ENCODE assay signal across 8 cellular contexts in genomic region chr2:176814740-176815367, GRCh38.
DNase-seq lines count a peak whose midpoint lies in the region; ATAC-seq and TF ChIP-seq lines count a peak whose summit lies in the region.

No MANE protein-coding gene starts in this region.

- intact Hi-C loops in stomach (cut with DNase I; ENCODE audit: low total_unique reads), result no loop called here

- no peaks in the 10 kb centered on the region for H3K9me3 ChIP-seq in stomach

- no peak for TF ChIP-seq EP300 in stomach (IDR thresholded peaks at IDR 0.05)

- H3K9me3 Mint-ChIP-seq in immature natural killer cell, result no peaks in the 10 kb centered on the region

- H3K27me3 Mint-ChIP-seq in immature natural killer cell (ENCODE audit: low read depth in 3 of 3), result peaks cover 2 to 3% (median 2%) of the 10 kb centered on the region in 3 donors

- peaks cover 3 to 7% of the 10 kb centered on the region in 2 donors for H3K4me1 Mint-ChIP-seq in immature natural killer cell

- WGBS in stomach, 5 donors, result 2 to 9% (median 7%) methylated on average over 2 of the region's 2 CpGs

- no peak overlapping the region for H3K27ac Mint-ChIP-seq in immature natural killer cell

- peak overlapping the region in 3 of 5 donors; percentile 5 to 66 (median 59) for H3K4me3 Mint-ChIP-seq in immature natural killer cell

- no peaks in the 10 kb centered on the region for H3K4me1 ChIP-seq in stomach

- TF ChIP-seq POLR2A in stomach (IDR thresholded peaks at IDR 0.05), result no peak

- H3K4me3 ChIP-seq in WI38 (ENCODE audit: low read depth, low read length) (no peak overlapping the region), stomach (no peak overlapping the region)

- H3K27me3 ChIP-seq in stomach, result no peaks in the 10 kb centered on the region

- TF ChIP-seq CTCF in WI38 (IDR thresholded peaks at IDR 0.05; ENCODE audit: low read depth, low read length) (peak; percentile 14; the same call in 1 of the 2 replicates), stomach (IDR thresholded peaks at IDR 0.05) (peak in 2 of 7 experiments; percentile 36 to 48)

- peak; percentile 63 for ATAC-seq in GM18867 (IDR thresholded peaks at IDR 0.05; ENCODE audit: unreplicated experiment)

- H3K27ac ChIP-seq in stomach, result no peak overlapping the region

- H3K36me3 ChIP-seq in stomach, result no peaks in the 10 kb centered on the region

- DNase-seq in COR-L47 (lab: John Stamatoyannopoulos, UW), result peak; percentile 52
- DNase-seq in NCI-H1105 treated with DMSO at 0.1 percent for 48 hours (lab: John Stamatoyannopoulos, UW), result peak; percentile 65
- peak; percentile 33 to 39 (median 34) for DNase-seq in immature natural killer cell
- no peak for DNase-seq in GDM1 (lab: John Stamatoyannopoulos, UW)
- no peak for DNase-seq in midbrain (lab: John Stamatoyannopoulos, UW)
- no peak for DNase-seq in stomach

- no peaks in the 10 kb centered on the region for H3K36me3 Mint-ChIP-seq in immature natural killer cell

Comparison
In these comparisons a context has a peak if more than half of its experiments do, and no peak if none do; other contexts are left out.
1. DNase-seq: peak in COR-L47 (single experiment), NCI-H1105 treated with DMSO at 0.1 percent for 48 hours (single experiment) and immature natural killer cell (3 of 3); none in GDM1 (single experiment), midbrain (single experiment) and stomach (single experiment).